ENCODE assay signal across 23 cellular contexts in genomic region chr7:104123786-104124185, GRCh38.
DNase-seq lines count a peak whose midpoint lies in the region; ATAC-seq, FAIRE-seq and TF ChIP-seq lines count a peak whose summit lies in the region.
"Had no signal": no experiment of that assay in that cellular context is flagged by ENCODE, and none has a peak within 500 bp of the region (broad histone marks: within the 10 kb centered on the region; RNA-seq: fewer than 3 reads in every experiment).

No MANE protein-coding gene starts in this region.

- no peak overlapping the region for H3K23ac ChIP-seq in IMR-90 (ENCODE audit: low read depth, low read length)

- H3K56ac ChIP-seq in IMR-90 (ENCODE audit: extremely low read depth, insufficient read depth, low read length) = no peak overlapping the region

- POLR2A ChIA-PET in AG04449 (lab: Yijun Ruan, JAX) = no interaction called here
- POLR2A ChIA-PET in IMR-90 (lab: Charles Lee; ENCODE audit: unreplicated experiment) = no interaction called here
- POLR2A ChIA-PET in HepG2 (lab: Yijun Ruan, JAX) = no interaction called here

- no peak overlapping the region for H4K5ac ChIP-seq in IMR-90 (ENCODE audit: low read depth, low read length)

- CTCF ChIA-PET in AG04449 (lab: Yijun Ruan, JAX) (no interaction called here), IMR-90 (lab: Yijun Ruan, JAX) (no interaction called here), HepG2 (lab: Yijun Ruan, JAX; ENCODE audit: low intra/inter-chr PET ratio, low total read pairs) (no interaction called here)

- intact Hi-C loops in IMR-90 (cut with micrococcal nuclease) = no loop called here
- intact Hi-C loops in HepG2 (cut with micrococcal nuclease; ENCODE audit: unreplicated experiment) = no loop called here

- no peaks in the 10 kb centered on the region for H3K9me3 ChIP-seq in IMR-90 (ENCODE audit: control insufficient read depth, insufficient read depth, low read length)
- H3K9me3 ChIP-seq in HepG2 (ENCODE audit: low read length) = no peaks in the 10 kb centered on the region
- H3K9me3 ChIP-seq in small intestine (ENCODE audit: control insufficient read depth, low read depth) = no peaks in the 10 kb centered on the region
- H3K9me3 ChIP-seq: A549, pancreas, right lobe of liver, SJCRH30, transverse colon had no signal

- in situ Hi-C loops in IMR-90 (cut with MboI; ENCODE audit: low sequenced_read_pairs) = no loop called here
- in situ Hi-C loops in brain microvascular endothelial cell (cut with HindIII; ENCODE audit: low pct_ligation_motif_present, low sequenced_read_pairs) = no loop called here
- in situ Hi-C loops in HepG2 (cut with HindIII; ENCODE audit: extremely low pct_ligation_motif_present, low pct_unique_long_range_greater_than_20kb) = no loop called here

- FAIRE-seq in HepG2 (lab: Jason Lieb, UNC) (no peak), small intestine (lab: Jason Lieb, UNC) (no peak)
- FAIRE-seq: A549, keratinocyte, pancreas had no signal

- H3K4me2 ChIP-seq in IMR-90 (ENCODE audit: low read depth, low read length) (no peak overlapping the region), HepG2 (ENCODE audit: low read depth, low read length) (no peak overlapping the region)
- H3K4me2 ChIP-seq: A549 had no signal

- H3K9ac ChIP-seq in IMR-90 (ENCODE audit: low read depth, low read length) (no peak overlapping the region), HepG2 (ENCODE audit: insufficient read depth, low read depth, low read length) (no peak overlapping the region)

- no peak overlapping the region for H2BK120ac ChIP-seq in IMR-90 (ENCODE audit: low read depth, low read length)

- H3K4me1 ChIP-seq in IMR-90 (ENCODE audit: control insufficient read depth, insufficient read depth, low read length) (peaks cover 2% of the 10 kb centered on the region; the same call in 1 of the 2 replicates), HepG2 (ENCODE audit: insufficient read depth, low read length) (no peaks in the 10 kb centered on the region), small intestine (ENCODE audit: control insufficient read depth in 2 of 2, insufficient read depth in 1 of 2, low read depth in 1 of 2, low read length in 1 of 2) (no peaks in the 10 kb centered on the region)
- H3K4me1 ChIP-seq: A549, pancreas, right lobe of liver, transverse colon had no signal

- H3K27me3 ChIP-seq in IMR-90 (ENCODE audit: control insufficient read depth, insufficient read depth, low read length) (no peaks in the 10 kb centered on the region), brain microvascular endothelial cell (replicated peaks) (no peaks in the 10 kb centered on the region), HepG2 (ENCODE audit: control insufficient read depth in 1 of 2, insufficient read depth in 2 of 2, low read length in 2 of 2) (no peaks in the 10 kb centered on the region), small intestine (ENCODE audit: control insufficient read depth in 2 of 2, insufficient read depth in 2 of 2, low read length in 2 of 2) (no peaks in the 10 kb centered on the region)
- H3K27me3 ChIP-seq: pancreas, right lobe of liver, SJCRH30, transverse colon had no signal

- DNase-seq in AG04449 (ENCODE audit: low read depth, low spot score) (peak; percentile 2), IMR-90 (peak; percentile 73), brain microvascular endothelial cell (peak; percentile 50), glomerular visceral epithelial cell (ENCODE audit: extremely low spot score) (peak; percentile 5), middle frontal gyrus (ENCODE audit: extremely low spot score, low spot score) (no peak), HepG2 (ENCODE audit: low spot score) (no peak), small intestine (no peak)
- DNase-seq: amygdala; CD4-positive, CD25-positive, alpha-beta regulatory T cell; hippocampal formation; Kasumi-1; naive thymus-derived CD4-positive, alpha-beta T cell; NCI-H1105; pancreas; right lobe of liver; SJCRH30; stimulated activated naive CD8-positive, alpha-beta T cell treated with anti-CD3 and anti-CD28 coated beads, Interleukin-15, Interleukin-2, amounts not matched to agents 100 U/mL and 50 U/mL, for 24 hours; T-helper 2 cell; transverse colon; WERI-Rb-1 had no signal

- H3K14ac ChIP-seq in IMR-90 (replicated peaks; ENCODE audit: low read depth, low read length) = no peak overlapping the region

- H2BK20ac ChIP-seq in IMR-90 (ENCODE audit: low read depth, low read length) = no peak overlapping the region

- H3K79me1 ChIP-seq in IMR-90 (ENCODE audit: low read depth in 1 of 2, low read length in 2 of 2) = no peaks in the 10 kb centered on the region

- TF ChIP-seq POLR2A in IMR-90 (IDR thresholded peaks at IDR 0.05; ENCODE audit: low read depth, low read length) = no peak
- no peak for TF ChIP-seq POLR2A in HepG2 (IDR thresholded peaks at IDR 0.05; ENCODE audit: insufficient read depth in 1 of 2, low read depth in 2 of 2, low read length in 2 of 2)

- H2AFZ ChIP-seq in IMR-90 (replicated peaks; ENCODE audit: low read length, poor library complexity) (no peak overlapping the region), HepG2 (ENCODE audit: low read length) (no peak overlapping the region)

- H2BK15ac ChIP-seq in IMR-90 (ENCODE audit: low read depth, low read length) = no peak overlapping the region

- H2AK9ac ChIP-seq in IMR-90 (replicated peaks; ENCODE audit: low read depth, low read length, poor library complexity) = no peak overlapping the region

- H3K18ac ChIP-seq in IMR-90 (ENCODE audit: low read depth, low read length) = no peak overlapping the region

- H3K9me1 ChIP-seq in IMR-90 (ENCODE audit: insufficient read depth, low read length) = no peaks in the 10 kb centered on the region

- TF ChIP-seq CTCF in AG04449 (IDR thresholded peaks at IDR 0.05; ENCODE audit: insufficient read depth, low read length, missing control alignments) (no peak), IMR-90 (conservative IDR thresholded peaks at IDR 0.05; ENCODE audit: low read depth, low read length) (no peak), brain microvascular endothelial cell (IDR thresholded peaks at IDR 0.05; ENCODE audit: low read depth, low read length, missing control alignments) (no peak), HepG2 (CRISPR knock-in tag; IDR thresholded peaks at IDR 0.05) (no peak)

- dilution Hi-C loops in IMR-90 (cut with HindIII; ENCODE audit: low sequenced_read_pairs, unreplicated experiment) = no loop called here

- no peaks in the 10 kb centered on the region for H3K79me2 ChIP-seq in HepG2 (ENCODE audit: insufficient read depth, low read length)

- H3K36me3 ChIP-seq in IMR-90 (ENCODE audit: control insufficient read depth, insufficient read depth, low read length) = peaks cover 6% of the 10 kb centered on the region
- H3K36me3 ChIP-seq in brain microvascular endothelial cell (replicated peaks) = no peaks in the 10 kb centered on the region
- H3K36me3 ChIP-seq in HepG2 (replicated peaks in 1 of 2; ENCODE audit: control insufficient read depth in 1 of 2, insufficient read depth in 2 of 2, low read length in 2 of 2) = peaks cover 7 to 12% of the 10 kb centered on the region in 2 experiments; a peak in 3 of 5 replicates
- H3K36me3 ChIP-seq in small intestine (ENCODE audit: control insufficient read depth in 2 of 2, insufficient read depth in 2 of 2, low read length in 2 of 2) = peaks cover 3 to 5% of the 10 kb centered on the region in 2 donors

- no peak overlapping the region for H4K91ac ChIP-seq in IMR-90 (ENCODE audit: insufficient read depth, low read depth, low read length)

- TF ChIP-seq EP300 in HepG2 (IDR thresholded peaks at IDR 0.05; ENCODE audit: low read depth in 2 of 2, low read length in 2 of 2) = no peak
- no peak for TF ChIP-seq EP300 in HepG2 (CRISPR knock-in tag; IDR thresholded peaks at IDR 0.05; ENCODE audit: borderline replicate concordance)

- H2BK5ac ChIP-seq in IMR-90 (ENCODE audit: low read depth, low read length, poor library complexity, severe bottlenecking) = no peak overlapping the region

- H2AK5ac ChIP-seq in IMR-90 (ENCODE audit: low read depth, low read length) = no peak overlapping the region

- WGBS in IMR-90 (ENCODE audit: extremely low coverage in 2 of 2, insufficient read length in 1 of 2), 2 experiments = no CpG with 5 or more reads among the region's 3 CpGs
- WGBS in HepG2 (ENCODE audit: low lambda C conversion rate) = 100% methylated on average over 3 of the region's 3 CpGs
- 92 to 96% (median 94%) methylated on average over 3 of the region's 3 CpGs for WGBS in small intestine, 3 donors

- BruUV-seq in IMR-90 (replicated peaks; lab: Mats Ljungman, UMichigan) (no TSS peak), HepG2 (replicated peaks; lab: Mats Ljungman, UMichigan) (no TSS peak)

- H4K20me1 ChIP-seq in IMR-90 (ENCODE audit: insufficient read depth, low read length) (no peaks in the 10 kb centered on the region), HepG2 (ENCODE audit: insufficient read depth, low read length) (no peaks in the 10 kb centered on the region)

- H3K27ac ChIP-seq in IMR-90 (ENCODE audit: insufficient read depth, low read length) (no peak overlapping the region), brain microvascular endothelial cell (no peak overlapping the region), HepG2 (ENCODE audit: extremely low read length, insufficient read depth, low read length) (no peak overlapping the region), small intestine (ENCODE audit: low read depth in 1 of 2, low read length in 1 of 2) (no peak overlapping the region)
- H3K27ac ChIP-seq: A549, pancreas, right lobe of liver, SJCRH30, transverse colon, WERI-Rb-1 had no signal

- H3K4ac ChIP-seq in IMR-90 (ENCODE audit: low read depth, low read length) = no peak overlapping the region

- ATAC-seq in IMR-90 (ENCODE audit: low read depth) (peak; percentile 85), HepG2 (no peak), GM21723 (IDR thresholded peaks at IDR 0.05; ENCODE audit: unreplicated experiment) (no peak)
- ATAC-seq: A549; naive thymus-derived CD4-positive, alpha-beta T cell; pancreas; stimulated activated naive CD8-positive, alpha-beta T cell treated with anti-CD3 and anti-CD28 coated beads, Interleukin-15, Interleukin-2, amounts not matched to agents 100 U/mL and 50 U/mL, for 24 hours had no signal

- H4K8ac ChIP-seq in IMR-90 (ENCODE audit: low read depth in 2 of 2, low read length in 2 of 2) = no peak overlapping the region

- H3K4me3 ChIP-seq in AG04449 (ENCODE audit: low read depth, low read length) (no peak overlapping the region), IMR-90 (ENCODE audit: insufficient read depth, low read depth, low read length) (no peak overlapping the region), brain microvascular endothelial cell (ENCODE audit: low read depth, low read length) (no peak overlapping the region), HepG2 (replicated peaks in 1 of 3; ENCODE audit: insufficient read depth in 1 of 3, low read depth in 2 of 3, low read length in 3 of 3) (no peak overlapping the region), small intestine (ENCODE audit: low read depth in 1 of 2, low read length in 2 of 2) (no peak overlapping the region)
- H3K4me3 ChIP-seq: A549, pancreas, right lobe of liver, SJCRH30, transverse colon had no signal

- TF ChIP-seq RAD21 in IMR-90 (IDR thresholded peaks at IDR 0.05; ENCODE audit: low read length) = no peak
- no peak for TF ChIP-seq RAD21 in HepG2 (CRISPR knock-in tag; IDR thresholded peaks at IDR 0.05)

TF ChIP-seq in IMR-90, 13 proteins besides CTCF, POLR2A, EP300 and RAD21 (continues in another document):
- TF ChIP-seq MXI1 (IDR thresholded peaks at IDR 0.05; ENCODE audit: borderline replicate concordance, low read depth, low read length) = 0 out of 2 replicates have a peak, but pooled peaks have one; percentile 32

TF ChIP-seq in HepG2, 621 proteins besides CTCF, POLR2A, EP300 and RAD21 (continues in another document):
- no peak for TF ChIP-seq SRSF1 (optimal IDR thresholded peaks at IDR 0.05; ENCODE audit: low read depth, low read length)

Comparison
In these comparisons a context has a peak if more than half of its experiments do, and no peak if none do; other contexts are left out.
1. DNase-seq: peak in AG04449 (single experiment), IMR-90 (single experiment), brain microvascular endothelial cell (single experiment) and glomerular visceral epithelial cell (single experiment); none in middle frontal gyrus (single experiment), HepG2 (single experiment) and small intestine (single experiment).